In the genomic region with DNA sequence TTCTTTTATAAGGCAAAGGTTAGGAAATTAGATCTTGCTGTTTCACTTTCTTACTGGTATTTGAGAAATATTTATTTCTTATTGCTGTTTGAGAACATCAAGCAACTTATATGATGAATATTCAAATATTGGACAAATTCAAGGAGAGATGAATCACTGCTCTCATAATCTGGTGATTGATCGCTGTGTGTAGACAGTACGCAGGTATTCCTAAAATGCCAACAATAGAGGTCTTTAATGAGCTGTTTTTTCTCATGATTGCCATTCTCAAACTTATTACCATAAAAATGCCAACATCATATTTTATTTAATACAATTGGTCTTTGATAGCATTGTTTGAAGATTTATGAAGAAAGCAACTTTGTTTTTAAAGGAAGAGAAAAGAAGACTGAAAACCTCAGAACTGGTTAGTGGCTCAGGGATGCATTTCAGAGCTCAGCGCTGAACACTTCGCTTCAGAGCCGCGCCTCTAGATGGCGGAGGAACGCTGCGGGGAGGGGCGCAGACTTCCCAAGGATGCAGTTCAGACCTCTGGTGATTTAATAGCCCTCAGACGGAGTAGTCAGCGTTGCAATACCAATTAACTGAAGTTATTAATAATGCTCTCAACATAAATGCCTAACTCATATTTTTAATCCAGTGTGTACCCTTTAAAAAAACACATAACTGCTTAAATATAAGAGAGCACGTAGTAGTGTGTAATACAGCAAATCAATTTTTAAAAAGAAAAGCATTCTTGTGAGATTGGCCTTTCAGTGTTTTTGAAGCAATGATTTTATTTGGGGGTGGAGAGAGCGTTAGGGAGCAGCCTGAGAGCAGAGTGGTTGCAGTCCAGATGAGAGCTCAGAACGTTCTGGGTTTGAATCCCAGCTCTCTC, we compare ENCODE assay signal across 1 cellular context.
TF ChIP-seq lines count a peak whose summit lies in the region.

No MANE protein-coding gene starts in this region.

TF ChIP-seq in WTC11, 78 proteins besides CTCF, POLR2A, EP300 and RAD21 (continued from another document):
- TF ChIP-seq, protein P1, sequence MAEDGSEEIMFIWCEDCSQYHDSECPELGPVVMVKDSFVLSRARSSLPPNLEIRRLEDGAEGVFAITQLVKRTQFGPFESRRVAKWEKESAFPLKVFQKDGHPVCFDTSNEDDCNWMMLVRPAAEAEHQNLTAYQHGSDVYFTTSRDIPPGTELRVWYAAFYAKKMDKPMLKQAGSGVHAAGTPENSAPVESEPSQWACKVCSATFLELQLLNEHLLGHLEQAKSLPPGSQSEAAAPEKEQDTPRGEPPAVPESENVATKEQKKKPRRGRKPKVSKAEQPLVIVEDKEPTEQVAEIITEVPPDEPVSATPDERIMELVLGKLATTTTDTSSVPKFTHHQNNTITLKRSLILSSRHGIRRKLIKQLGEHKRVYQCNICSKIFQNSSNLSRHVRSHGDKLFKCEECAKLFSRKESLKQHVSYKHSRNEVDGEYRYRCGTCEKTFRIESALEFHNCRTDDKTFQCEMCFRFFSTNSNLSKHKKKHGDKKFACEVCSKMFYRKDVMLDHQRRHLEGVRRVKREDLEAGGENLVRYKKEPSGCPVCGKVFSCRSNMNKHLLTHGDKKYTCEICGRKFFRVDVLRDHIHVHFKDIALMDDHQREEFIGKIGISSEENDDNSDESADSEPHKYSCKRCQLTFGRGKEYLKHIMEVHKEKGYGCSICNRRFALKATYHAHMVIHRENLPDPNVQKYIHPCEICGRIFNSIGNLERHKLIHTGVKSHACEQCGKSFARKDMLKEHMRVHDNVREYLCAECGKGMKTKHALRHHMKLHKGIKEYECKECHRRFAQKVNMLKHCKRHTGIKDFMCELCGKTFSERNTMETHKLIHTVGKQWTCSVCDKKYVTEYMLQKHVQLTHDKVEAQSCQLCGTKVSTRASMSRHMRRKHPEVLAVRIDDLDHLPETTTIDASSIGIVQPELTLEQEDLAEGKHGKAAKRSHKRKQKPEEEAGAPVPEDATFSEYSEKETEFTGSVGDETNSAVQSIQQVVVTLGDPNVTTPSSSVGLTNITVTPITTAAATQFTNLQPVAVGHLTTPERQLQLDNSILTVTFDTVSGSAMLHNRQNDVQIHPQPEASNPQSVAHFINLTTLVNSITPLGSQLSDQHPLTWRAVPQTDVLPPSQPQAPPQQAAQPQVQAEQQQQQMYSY (CRISPR knock-in tag; IDR thresholded peaks at IDR 0.05): no peak
- TF ChIP-seq, protein P2, sequence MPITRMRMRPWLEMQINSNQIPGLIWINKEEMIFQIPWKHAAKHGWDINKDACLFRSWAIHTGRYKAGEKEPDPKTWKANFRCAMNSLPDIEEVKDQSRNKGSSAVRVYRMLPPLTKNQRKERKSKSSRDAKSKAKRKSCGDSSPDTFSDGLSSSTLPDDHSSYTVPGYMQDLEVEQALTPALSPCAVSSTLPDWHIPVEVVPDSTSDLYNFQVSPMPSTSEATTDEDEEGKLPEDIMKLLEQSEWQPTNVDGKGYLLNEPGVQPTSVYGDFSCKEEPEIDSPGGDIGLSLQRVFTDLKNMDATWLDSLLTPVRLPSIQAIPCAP (CRISPR knock-in tag; IDR thresholded peaks at IDR 0.05): no peak
- TF ChIP-seq KAT7 (CRISPR knock-in tag; IDR thresholded peaks at IDR 0.05; ENCODE audit: borderline replicate concordance) (no peak), JAZF1 (CRISPR knock-in tag; IDR thresholded peaks at IDR 0.05) (no peak), ZNF219 (CRISPR knock-in tag; IDR thresholded peaks at IDR 0.05; ENCODE audit: borderline replicate concordance) (no peak), SOX15 (CRISPR knock-in tag; IDR thresholded peaks at IDR 0.05) (no peak)
- TF ChIP-seq, protein P3, sequence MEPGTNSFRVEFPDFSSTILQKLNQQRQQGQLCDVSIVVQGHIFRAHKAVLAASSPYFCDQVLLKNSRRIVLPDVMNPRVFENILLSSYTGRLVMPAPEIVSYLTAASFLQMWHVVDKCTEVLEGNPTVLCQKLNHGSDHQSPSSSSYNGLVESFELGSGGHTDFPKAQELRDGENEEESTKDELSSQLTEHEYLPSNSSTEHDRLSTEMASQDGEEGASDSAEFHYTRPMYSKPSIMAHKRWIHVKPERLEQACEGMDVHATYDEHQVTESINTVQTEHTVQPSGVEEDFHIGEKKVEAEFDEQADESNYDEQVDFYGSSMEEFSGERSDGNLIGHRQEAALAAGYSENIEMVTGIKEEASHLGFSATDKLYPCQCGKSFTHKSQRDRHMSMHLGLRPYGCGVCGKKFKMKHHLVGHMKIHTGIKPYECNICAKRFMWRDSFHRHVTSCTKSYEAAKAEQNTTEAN (CRISPR knock-in tag; IDR thresholded peaks at IDR 0.05): no peak
- TF ChIP-seq, protein P4, sequence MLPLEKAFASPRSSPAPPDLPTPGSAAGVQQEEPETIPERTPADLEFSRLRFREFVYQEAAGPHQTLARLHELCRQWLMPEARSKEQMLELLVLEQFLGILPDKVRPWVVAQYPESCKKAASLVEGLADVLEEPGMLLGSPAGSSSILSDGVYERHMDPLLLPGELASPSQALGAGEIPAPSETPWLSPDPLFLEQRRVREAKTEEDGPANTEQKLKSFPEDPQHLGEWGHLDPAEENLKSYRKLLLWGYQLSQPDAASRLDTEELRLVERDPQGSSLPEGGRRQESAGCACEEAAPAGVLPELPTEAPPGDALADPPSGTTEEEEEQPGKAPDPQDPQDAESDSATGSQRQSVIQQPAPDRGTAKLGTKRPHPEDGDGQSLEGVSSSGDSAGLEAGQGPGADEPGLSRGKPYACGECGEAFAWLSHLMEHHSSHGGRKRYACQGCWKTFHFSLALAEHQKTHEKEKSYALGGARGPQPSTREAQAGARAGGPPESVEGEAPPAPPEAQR (CRISPR knock-in tag; IDR thresholded peaks at IDR 0.05): no peak
- TF ChIP-seq, protein P5, sequence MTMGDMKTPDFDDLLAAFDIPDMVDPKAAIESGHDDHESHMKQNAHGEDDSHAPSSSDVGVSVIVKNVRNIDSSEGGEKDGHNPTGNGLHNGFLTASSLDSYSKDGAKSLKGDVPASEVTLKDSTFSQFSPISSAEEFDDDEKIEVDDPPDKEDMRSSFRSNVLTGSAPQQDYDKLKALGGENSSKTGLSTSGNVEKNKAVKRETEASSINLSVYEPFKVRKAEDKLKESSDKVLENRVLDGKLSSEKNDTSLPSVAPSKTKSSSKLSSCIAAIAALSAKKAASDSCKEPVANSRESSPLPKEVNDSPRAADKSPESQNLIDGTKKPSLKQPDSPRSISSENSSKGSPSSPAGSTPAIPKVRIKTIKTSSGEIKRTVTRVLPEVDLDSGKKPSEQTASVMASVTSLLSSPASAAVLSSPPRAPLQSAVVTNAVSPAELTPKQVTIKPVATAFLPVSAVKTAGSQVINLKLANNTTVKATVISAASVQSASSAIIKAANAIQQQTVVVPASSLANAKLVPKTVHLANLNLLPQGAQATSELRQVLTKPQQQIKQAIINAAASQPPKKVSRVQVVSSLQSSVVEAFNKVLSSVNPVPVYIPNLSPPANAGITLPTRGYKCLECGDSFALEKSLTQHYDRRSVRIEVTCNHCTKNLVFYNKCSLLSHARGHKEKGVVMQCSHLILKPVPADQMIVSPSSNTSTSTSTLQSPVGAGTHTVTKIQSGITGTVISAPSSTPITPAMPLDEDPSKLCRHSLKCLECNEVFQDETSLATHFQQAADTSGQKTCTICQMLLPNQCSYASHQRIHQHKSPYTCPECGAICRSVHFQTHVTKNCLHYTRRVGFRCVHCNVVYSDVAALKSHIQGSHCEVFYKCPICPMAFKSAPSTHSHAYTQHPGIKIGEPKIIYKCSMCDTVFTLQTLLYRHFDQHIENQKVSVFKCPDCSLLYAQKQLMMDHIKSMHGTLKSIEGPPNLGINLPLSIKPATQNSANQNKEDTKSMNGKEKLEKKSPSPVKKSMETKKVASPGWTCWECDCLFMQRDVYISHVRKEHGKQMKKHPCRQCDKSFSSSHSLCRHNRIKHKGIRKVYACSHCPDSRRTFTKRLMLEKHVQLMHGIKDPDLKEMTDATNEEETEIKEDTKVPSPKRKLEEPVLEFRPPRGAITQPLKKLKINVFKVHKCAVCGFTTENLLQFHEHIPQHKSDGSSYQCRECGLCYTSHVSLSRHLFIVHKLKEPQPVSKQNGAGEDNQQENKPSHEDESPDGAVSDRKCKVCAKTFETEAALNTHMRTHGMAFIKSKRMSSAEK (CRISPR knock-in tag; IDR thresholded peaks at IDR 0.05; ENCODE audit: borderline replicate concordance): no peak
